Comparison of ENCODE assay signal across 2 cellular contexts in the genomic region with DNA sequence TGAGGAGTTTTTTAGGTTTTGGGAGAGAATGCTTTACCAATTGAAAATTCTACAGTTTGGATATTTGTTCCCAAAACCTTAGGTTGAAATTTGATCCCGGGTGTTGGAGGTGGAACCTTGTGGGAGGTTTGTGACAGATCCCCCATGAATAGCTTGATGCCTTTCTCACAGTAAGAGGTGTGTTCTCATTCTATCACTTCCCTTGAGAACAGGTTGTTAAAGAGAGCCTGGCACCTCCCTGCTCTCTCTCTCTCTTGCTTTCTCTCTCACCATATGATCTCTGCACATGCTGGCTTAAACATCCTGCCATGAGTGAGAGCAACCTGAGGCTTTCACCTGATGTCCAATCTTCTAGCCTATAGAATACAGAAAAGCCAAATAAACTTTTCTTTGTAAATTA.
TF ChIP-seq lines count a peak whose summit lies in the region.

No MANE protein-coding gene starts in this region.

TF ChIP-seq in HCT116, 20 proteins besides CTCF, POLR2A, EP300 and RAD21 (continued from another document):
- no peak for TF ChIP-seq REST (IDR thresholded peaks at IDR 0.05; ENCODE audit: low read depth)
- TF ChIP-seq CBX3 (IDR thresholded peaks at IDR 0.05; ENCODE audit: low read depth): no peak
- TF ChIP-seq JUND (IDR thresholded peaks at IDR 0.05): no peak
- no peak for TF ChIP-seq SP1 (IDR thresholded peaks at IDR 0.05; ENCODE audit: low read depth)
- TF ChIP-seq EZH2 (IDR thresholded peaks at IDR 0.05): no peak
- TF ChIP-seq ZFX (IDR thresholded peaks at IDR 0.05): no peak

TF ChIP-seq in H1, 55 proteins besides CTCF, POLR2A, EP300 and RAD21 (continued from another document):
- TF ChIP-seq, protein P1, sequence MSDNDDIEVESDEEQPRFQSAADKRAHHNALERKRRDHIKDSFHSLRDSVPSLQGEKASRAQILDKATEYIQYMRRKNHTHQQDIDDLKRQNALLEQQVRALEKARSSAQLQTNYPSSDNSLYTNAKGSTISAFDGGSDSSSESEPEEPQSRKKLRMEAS (IDR thresholded peaks at IDR 0.05): peak; percentile 46; the same call in 1 of the 2 replicates
- TF ChIP-seq SP2 (IDR thresholded peaks at IDR 0.05; ENCODE audit: low read length): no peak
- TF ChIP-seq BRCA1 (IDR thresholded peaks at IDR 0.05; ENCODE audit: low read depth, low read length): no peak
- TF ChIP-seq FOSL1 (IDR thresholded peaks at IDR 0.05; ENCODE audit: insufficient read depth, low read depth, low read length): no peak
- no peak for TF ChIP-seq TAF1 (IDR thresholded peaks at IDR 0.05; ENCODE audit: low read depth, low read length)
- TF ChIP-seq, protein P2, sequence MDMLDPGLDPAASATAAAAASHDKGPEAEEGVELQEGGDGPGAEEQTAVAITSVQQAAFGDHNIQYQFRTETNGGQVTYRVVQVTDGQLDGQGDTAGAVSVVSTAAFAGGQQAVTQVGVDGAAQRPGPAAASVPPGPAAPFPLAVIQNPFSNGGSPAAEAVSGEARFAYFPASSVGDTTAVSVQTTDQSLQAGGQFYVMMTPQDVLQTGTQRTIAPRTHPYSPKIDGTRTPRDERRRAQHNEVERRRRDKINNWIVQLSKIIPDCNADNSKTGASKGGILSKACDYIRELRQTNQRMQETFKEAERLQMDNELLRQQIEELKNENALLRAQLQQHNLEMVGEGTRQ (IDR thresholded peaks at IDR 0.05; ENCODE audit: low read length): no peak
- no peak for TF ChIP-seq CHD1 (IDR thresholded peaks at IDR 0.05; ENCODE audit: low read depth, low read length)
- TF ChIP-seq JUND (IDR thresholded peaks at IDR 0.05; ENCODE audit: low read length): no peak
- 0 out of 2 replicates have a peak, but pooled peaks have one; percentile 8 for TF ChIP-seq YY1 (IDR thresholded peaks at IDR 0.05; ENCODE audit: low read depth, low read length)
